20 cellular contexts compared by ENCODE assay signal in genomic region chr21:41598561-41599511, GRCh38.
DNase-seq lines count a peak whose midpoint lies in the region; ATAC-seq, FAIRE-seq and TF ChIP-seq lines count a peak whose summit lies in the region.
"Had no signal": no experiment of that assay in that cellular context is flagged by ENCODE, and none has a peak within 500 bp of the region (broad histone marks: within the 10 kb centered on the region; RNA-seq: fewer than 3 reads in every experiment).

No MANE protein-coding gene starts in this region.

- peak; percentile 13 for FAIRE-seq in bronchial epithelial cell (lab: Jason Lieb, UNC)
- FAIRE-seq: urothelium cell line had no signal

- ATAC-seq in heart right ventricle = no peak
- ATAC-seq in lung (ENCODE audit: insufficient read depth, low FRiP score) = peak; percentile 38

- H3K36me3 ChIP-seq in right atrium auricular region = no peaks in the 10 kb centered on the region
- H3K36me3 ChIP-seq in heart right ventricle = no peaks in the 10 kb centered on the region
- H3K36me3 ChIP-seq in bronchial epithelial cell (ENCODE audit: control insufficient read depth, insufficient read depth, low read length) = no peaks in the 10 kb centered on the region
- H3K36me3 ChIP-seq in lung (ENCODE audit: control insufficient read depth in 2 of 2, insufficient read depth in 2 of 2, low read length in 2 of 2) = no peaks in the 10 kb centered on the region

- H3K27me3 ChIP-seq in right atrium auricular region (no peaks in the 10 kb centered on the region), heart right ventricle (peaks cover 0 to 30% (median 14%) of the 10 kb centered on the region in 7 donors), bronchial epithelial cell (ENCODE audit: control insufficient read depth, insufficient read depth, low read length) (no peaks in the 10 kb centered on the region), lung (ENCODE audit: control insufficient read depth, insufficient read depth) (no peaks in the 10 kb centered on the region)

- TF ChIP-seq CTCF in right atrium auricular region (IDR thresholded peaks at IDR 0.05) (no peak), heart right ventricle (IDR thresholded peaks at IDR 0.05) (no peak), bronchial epithelial cell (IDR thresholded peaks at IDR 0.05; ENCODE audit: insufficient read depth, low read length, severe bottlenecking) (no peak), lung (IDR thresholded peaks at IDR 0.05; ENCODE audit: control extremely low read depth, extremely low read depth) (no peak), GM13977 (IDR thresholded peaks at IDR 0.05; ENCODE audit: extremely low read depth, insufficient read depth, missing control alignments) (no peak)

- peak; percentile 54 for DNase-seq in right atrium auricular region (ENCODE audit: low spot score)
- no peak for DNase-seq in heart right ventricle
- no peak for DNase-seq in bronchial epithelial cell (ENCODE audit: low read depth)
- DNase-seq in lung (ENCODE audit: low spot score) = peak; percentile 84
- DNase-seq in GM19238 (ENCODE audit: insufficient read length, low spot score) = no peak
- DNase-seq in NCI-H146 treated with DMSO at 0.1 percent for 48 hours (lab: John Stamatoyannopoulos, UW; ENCODE audit: unreplicated experiment) = no peak
- no peak for DNase-seq in G401 (ENCODE audit: low spot score)
- no peak for DNase-seq in GM13977 (ENCODE audit: low spot score)
- DNase-seq: activated CD4-positive, alpha-beta T cell treated with anti-CD3 and anti-CD28 coated beads, Interleukin-2, amount 50 U/mL, for 1 hour; activated naive CD8-positive, alpha-beta T cell treated with anti-CD3 and anti-CD28 coated beads, Interleukin-2, amount 10 ng/mL, durations not matched to agents 7 days and 5 days; activated T-cell treated with anti-CD3 and anti-CD28 coated beads, Interleukin-2, amount 50 U/mL, for 48 hours; effector CD4-positive, alpha-beta T cell; GF-D8; H7; hippocampal formation; kidney glomerular epithelial cell; stimulated activated CD4-positive, alpha-beta T cell treated with anti-CD3 and anti-CD28 coated beads, Interleukin-4, amount 100 ng/mL, for 4 hours; SW 1271 had no signal

- H3K4me3 ChIP-seq in right atrium auricular region = no peak overlapping the region
- H3K4me3 ChIP-seq in heart right ventricle = no peak overlapping the region
- H3K4me3 ChIP-seq in bronchial epithelial cell (ENCODE audit: low read depth, low read length) = no peak overlapping the region
- no peak overlapping the region for H3K4me3 ChIP-seq in lung
- H3K4me3 ChIP-seq: skin epidermis had no signal

- H3K4me1 ChIP-seq in right atrium auricular region (no peaks in the 10 kb centered on the region), heart right ventricle (peaks cover 0 to 6% (median 0%) of the 10 kb centered on the region in 9 donors), lung (ENCODE audit: control insufficient read depth in 2 of 2, insufficient read depth in 2 of 2, low read length in 2 of 2) (no peaks in the 10 kb centered on the region)

- WGBS in heart right ventricle, 2 donors = 71 to 74% methylated on average over 21 of the region's 21 CpGs
- 44 to 50% methylated on average over 21 of the region's 21 CpGs for WGBS in lung, 2 donors

- intact Hi-C loops in heart right ventricle (cut with DNase I) = no loop called here

- H3K9me3 ChIP-seq in right atrium auricular region (no peaks in the 10 kb centered on the region), heart right ventricle (no peaks in the 10 kb centered on the region), lung (ENCODE audit: control insufficient read depth in 2 of 2, insufficient read depth in 1 of 2, low read length in 1 of 2) (no peaks in the 10 kb centered on the region)

- in situ Hi-C loops in G401 (cut with HindIII; ENCODE audit: low sequenced_read_pairs) = no loop called here
- in situ Hi-C loops in GM13977 (cut with MboI; ENCODE audit: low pct_unique_long_range_greater_than_20kb, low sequenced_read_pairs, unreplicated experiment) = no loop called here

- no peak overlapping the region for H3K27ac ChIP-seq in right atrium auricular region
- no peak overlapping the region for H3K27ac ChIP-seq in heart right ventricle
- peak overlapping the region in 1 of 2 donors; percentile 87 for H3K27ac ChIP-seq in lung (ENCODE audit: low read depth in 1 of 2, low read length in 1 of 2)
- H3K27ac ChIP-seq: skin epidermis had no signal

Comparison
In these comparisons a context has a peak if more than half of its experiments do, and no peak if none do; other contexts are left out.
1. DNase-seq: peak in right atrium auricular region (single experiment) and lung (single experiment); none in heart right ventricle (0 of 2), bronchial epithelial cell (single experiment), GM19238 (single experiment), NCI-H146 treated with DMSO at 0.1 percent for 48 hours (single experiment), G401 (single experiment) and GM13977 (single experiment).